Comparison of ENCODE assay signal across 1 cellular context in the genomic region with DNA sequence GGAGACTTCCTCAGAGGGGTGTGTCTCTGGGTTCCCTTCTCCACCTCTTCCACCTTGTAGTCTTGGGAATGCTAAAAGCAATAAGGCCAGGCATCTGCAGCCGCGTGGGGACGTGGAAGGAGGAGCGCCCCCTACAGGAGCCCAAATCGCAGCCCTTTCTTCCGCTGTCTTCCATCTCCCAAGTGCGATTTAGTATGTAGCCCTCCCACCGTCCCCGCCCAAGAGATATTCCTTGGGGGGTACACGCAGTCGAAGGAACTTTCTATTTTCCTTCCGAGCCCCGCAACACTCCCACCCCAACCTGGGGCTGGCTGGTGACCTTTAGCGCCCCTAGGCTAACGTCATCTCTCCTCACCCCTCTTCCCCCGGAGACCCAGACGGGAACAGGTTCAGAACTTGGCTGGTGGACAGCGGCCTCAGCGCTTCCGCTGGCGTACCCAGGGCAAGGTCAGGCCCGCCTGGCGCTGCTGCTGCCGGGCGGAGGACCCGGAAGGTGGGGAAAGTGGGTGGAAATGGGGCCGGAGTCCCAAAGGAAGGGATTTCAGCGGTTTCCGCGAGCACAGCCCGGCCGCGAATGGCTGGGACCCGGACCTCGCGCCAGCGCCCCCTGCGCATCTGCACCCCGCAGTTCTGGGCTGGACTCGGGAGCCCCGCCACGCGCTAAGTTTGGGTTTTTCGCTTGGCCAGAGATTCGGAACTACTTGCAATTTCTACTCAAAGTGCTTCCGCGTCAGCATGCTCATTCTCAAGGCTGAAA.
TF ChIP-seq lines count a peak whose summit lies in the region.

No MANE protein-coding gene starts in this region.

TF ChIP-seq in HepG2, 621 proteins besides CTCF, POLR2A, EP300 and RAD21 (continued from another document and continues in another):
- TF ChIP-seq, protein P1, sequence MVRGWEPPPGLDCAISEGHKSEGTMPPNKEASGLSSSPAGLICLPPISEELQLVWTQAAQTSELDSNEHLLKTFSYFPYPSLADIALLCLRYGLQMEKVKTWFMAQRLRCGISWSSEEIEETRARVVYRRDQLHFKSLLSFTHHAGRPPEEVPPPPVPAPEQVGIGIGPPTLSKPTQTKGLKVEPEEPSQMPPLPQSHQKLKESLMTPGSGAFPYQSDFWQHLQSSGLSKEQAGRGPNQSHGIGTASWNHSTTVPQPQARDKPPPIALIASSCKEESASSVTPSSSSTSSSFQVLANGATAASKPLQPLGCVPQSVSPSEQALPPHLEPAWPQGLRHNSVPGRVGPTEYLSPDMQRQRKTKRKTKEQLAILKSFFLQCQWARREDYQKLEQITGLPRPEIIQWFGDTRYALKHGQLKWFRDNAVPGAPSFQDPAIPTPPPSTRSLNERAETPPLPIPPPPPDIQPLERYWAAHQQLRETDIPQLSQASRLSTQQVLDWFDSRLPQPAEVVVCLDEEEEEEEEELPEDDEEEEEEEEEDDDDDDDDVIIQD (CRISPR knock-in tag; IDR thresholded peaks at IDR 0.05; ENCODE audit: low read depth): no peak
- TF ChIP-seq ZNF263 (CRISPR knock-in tag; IDR thresholded peaks at IDR 0.05) (peak; percentile 43; the same call in 1 of the 2 replicates), TSC22D2 (CRISPR knock-in tag; IDR thresholded peaks at IDR 0.05; ENCODE audit: borderline replicate concordance) (peak; percentile 99), SIN3B (IDR thresholded peaks at IDR 0.05; ENCODE audit: low read length) (no peak), SALL1 (CRISPR knock-in tag; IDR thresholded peaks at IDR 0.05) (peak; percentile 95), TBP (CRISPR knock-in tag; IDR thresholded peaks at IDR 0.05) (no peak), LCORL (IDR thresholded peaks at IDR 0.05) (no peak), LCORL (CRISPR knock-in tag; IDR thresholded peaks at IDR 0.05) (0 out of 2 replicates have a peak, but pooled peaks have one; percentile 46), MTF2 (CRISPR knock-in tag; IDR thresholded peaks at IDR 0.05; ENCODE audit: borderline replicate concordance) (peak; percentile 52; the same call in 1 of the 2 replicates), JUNB (CRISPR knock-in tag; IDR thresholded peaks at IDR 0.05; ENCODE audit: borderline replicate concordance) (peak; percentile 62; the same call in 1 of the 2 replicates), BORCS8-MEF2B (CRISPR knock-in tag; IDR thresholded peaks at IDR 0.05) (peak; percentile 92), ZNF468 (CRISPR knock-in tag; IDR thresholded peaks at IDR 0.05) (peak; percentile 80; the same call in 1 of the 2 replicates), ZKSCAN5 (CRISPR knock-in tag; IDR thresholded peaks at IDR 0.05) (no peak)
- TF ChIP-seq, protein P2, sequence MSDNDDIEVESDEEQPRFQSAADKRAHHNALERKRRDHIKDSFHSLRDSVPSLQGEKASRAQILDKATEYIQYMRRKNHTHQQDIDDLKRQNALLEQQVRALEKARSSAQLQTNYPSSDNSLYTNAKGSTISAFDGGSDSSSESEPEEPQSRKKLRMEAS (IDR thresholded peaks at IDR 0.05): no peak
- TF ChIP-seq, protein P3, sequence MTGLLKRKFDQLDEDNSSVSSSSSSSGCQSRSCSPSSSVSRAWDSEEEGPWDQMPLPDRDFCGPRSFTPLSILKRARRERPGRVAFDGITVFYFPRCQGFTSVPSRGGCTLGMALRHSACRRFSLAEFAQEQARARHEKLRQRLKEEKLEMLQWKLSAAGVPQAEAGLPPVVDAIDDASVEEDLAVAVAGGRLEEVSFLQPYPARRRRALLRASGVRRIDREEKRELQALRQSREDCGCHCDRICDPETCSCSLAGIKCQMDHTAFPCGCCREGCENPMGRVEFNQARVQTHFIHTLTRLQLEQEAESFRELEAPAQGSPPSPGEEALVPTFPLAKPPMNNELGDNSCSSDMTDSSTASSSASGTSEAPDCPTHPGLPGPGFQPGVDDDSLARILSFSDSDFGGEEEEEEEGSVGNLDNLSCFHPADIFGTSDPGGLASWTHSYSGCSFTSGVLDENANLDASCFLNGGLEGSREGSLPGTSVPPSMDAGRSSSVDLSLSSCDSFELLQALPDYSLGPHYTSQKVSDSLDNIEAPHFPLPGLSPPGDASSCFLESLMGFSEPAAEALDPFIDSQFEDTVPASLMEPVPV (CRISPR knock-in tag; IDR thresholded peaks at IDR 0.05): peak; percentile 52; the same call in 1 of the 2 replicates
- TF ChIP-seq, protein P4, sequence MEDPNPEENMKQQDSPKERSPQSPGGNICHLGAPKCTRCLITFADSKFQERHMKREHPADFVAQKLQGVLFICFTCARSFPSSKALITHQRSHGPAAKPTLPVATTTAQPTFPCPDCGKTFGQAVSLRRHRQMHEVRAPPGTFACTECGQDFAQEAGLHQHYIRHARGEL (CRISPR knock-in tag; IDR thresholded peaks at IDR 0.05): no peak
- TF ChIP-seq, protein P5, sequence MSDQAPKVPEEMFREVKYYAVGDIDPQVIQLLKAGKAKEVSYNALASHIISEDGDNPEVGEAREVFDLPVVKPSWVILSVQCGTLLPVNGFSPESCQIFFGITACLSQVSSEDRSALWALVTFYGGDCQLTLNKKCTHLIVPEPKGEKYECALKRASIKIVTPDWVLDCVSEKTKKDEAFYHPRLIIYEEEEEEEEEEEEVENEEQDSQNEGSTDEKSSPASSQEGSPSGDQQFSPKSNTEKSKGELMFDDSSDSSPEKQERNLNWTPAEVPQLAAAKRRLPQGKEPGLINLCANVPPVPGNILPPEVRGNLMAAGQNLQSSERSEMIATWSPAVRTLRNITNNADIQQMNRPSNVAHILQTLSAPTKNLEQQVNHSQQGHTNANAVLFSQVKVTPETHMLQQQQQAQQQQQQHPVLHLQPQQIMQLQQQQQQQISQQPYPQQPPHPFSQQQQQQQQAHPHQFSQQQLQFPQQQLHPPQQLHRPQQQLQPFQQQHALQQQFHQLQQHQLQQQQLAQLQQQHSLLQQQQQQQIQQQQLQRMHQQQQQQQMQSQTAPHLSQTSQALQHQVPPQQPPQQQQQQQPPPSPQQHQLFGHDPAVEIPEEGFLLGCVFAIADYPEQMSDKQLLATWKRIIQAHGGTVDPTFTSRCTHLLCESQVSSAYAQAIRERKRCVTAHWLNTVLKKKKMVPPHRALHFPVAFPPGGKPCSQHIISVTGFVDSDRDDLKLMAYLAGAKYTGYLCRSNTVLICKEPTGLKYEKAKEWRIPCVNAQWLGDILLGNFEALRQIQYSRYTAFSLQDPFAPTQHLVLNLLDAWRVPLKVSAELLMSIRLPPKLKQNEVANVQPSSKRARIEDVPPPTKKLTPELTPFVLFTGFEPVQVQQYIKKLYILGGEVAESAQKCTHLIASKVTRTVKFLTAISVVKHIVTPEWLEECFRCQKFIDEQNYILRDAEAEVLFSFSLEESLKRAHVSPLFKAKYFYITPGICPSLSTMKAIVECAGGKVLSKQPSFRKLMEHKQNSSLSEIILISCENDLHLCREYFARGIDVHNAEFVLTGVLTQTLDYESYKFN (CRISPR knock-in tag; conservative IDR thresholded peaks at IDR 0.05): no peak
- TF ChIP-seq, protein P6, sequence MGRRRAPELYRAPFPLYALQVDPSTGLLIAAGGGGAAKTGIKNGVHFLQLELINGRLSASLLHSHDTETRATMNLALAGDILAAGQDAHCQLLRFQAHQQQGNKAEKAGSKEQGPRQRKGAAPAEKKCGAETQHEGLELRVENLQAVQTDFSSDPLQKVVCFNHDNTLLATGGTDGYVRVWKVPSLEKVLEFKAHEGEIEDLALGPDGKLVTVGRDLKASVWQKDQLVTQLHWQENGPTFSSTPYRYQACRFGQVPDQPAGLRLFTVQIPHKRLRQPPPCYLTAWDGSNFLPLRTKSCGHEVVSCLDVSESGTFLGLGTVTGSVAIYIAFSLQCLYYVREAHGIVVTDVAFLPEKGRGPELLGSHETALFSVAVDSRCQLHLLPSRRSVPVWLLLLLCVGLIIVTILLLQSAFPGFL (CRISPR knock-in tag; IDR thresholded peaks at IDR 0.05): no peak
- TF ChIP-seq, protein P7, sequence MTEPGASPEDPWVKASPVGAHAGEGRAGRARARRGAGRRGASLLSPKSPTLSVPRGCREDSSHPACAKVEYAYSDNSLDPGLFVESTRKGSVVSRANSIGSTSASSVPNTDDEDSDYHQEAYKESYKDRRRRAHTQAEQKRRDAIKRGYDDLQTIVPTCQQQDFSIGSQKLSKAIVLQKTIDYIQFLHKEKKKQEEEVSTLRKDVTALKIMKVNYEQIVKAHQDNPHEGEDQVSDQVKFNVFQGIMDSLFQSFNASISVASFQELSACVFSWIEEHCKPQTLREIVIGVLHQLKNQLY (CRISPR knock-in tag; IDR thresholded peaks at IDR 0.05): no peak
- TF ChIP-seq, protein P8, sequence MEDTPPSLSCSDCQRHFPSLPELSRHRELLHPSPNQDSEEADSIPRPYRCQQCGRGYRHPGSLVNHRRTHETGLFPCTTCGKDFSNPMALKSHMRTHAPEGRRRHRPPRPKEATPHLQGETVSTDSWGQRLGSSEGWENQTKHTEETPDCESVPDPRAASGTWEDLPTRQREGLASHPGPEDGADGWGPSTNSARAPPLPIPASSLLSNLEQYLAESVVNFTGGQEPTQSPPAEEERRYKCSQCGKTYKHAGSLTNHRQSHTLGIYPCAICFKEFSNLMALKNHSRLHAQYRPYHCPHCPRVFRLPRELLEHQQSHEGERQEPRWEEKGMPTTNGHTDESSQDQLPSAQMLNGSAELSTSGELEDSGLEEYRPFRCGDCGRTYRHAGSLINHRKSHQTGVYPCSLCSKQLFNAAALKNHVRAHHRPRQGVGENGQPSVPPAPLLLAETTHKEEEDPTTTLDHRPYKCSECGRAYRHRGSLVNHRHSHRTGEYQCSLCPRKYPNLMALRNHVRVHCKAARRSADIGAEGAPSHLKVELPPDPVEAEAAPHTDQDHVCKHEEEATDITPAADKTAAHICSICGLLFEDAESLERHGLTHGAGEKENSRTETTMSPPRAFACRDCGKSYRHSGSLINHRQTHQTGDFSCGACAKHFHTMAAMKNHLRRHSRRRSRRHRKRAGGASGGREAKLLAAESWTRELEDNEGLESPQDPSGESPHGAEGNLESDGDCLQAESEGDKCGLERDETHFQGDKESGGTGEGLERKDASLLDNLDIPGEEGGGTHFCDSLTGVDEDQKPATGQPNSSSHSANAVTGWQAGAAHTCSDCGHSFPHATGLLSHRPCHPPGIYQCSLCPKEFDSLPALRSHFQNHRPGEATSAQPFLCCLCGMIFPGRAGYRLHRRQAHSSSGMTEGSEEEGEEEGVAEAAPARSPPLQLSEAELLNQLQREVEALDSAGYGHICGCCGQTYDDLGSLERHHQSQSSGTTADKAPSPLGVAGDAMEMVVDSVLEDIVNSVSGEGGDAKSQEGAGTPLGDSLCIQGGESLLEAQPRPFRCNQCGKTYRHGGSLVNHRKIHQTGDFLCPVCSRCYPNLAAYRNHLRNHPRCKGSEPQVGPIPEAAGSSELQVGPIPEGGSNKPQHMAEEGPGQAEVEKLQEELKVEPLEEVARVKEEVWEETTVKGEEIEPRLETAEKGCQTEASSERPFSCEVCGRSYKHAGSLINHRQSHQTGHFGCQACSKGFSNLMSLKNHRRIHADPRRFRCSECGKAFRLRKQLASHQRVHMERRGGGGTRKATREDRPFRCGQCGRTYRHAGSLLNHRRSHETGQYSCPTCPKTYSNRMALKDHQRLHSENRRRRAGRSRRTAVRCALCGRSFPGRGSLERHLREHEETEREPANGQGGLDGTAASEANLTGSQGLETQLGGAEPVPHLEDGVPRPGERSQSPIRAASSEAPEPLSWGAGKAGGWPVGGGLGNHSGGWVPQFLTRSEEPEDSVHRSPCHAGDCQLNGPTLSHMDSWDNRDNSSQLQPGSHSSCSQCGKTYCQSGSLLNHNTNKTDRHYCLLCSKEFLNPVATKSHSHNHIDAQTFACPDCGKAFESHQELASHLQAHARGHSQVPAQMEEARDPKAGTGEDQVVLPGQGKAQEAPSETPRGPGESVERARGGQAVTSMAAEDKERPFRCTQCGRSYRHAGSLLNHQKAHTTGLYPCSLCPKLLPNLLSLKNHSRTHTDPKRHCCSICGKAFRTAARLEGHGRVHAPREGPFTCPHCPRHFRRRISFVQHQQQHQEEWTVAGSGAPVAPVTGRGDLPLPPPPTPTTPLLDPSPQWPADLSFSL (CRISPR knock-in tag; IDR thresholded peaks at IDR 0.05): no peak
- TF ChIP-seq, protein P9, sequence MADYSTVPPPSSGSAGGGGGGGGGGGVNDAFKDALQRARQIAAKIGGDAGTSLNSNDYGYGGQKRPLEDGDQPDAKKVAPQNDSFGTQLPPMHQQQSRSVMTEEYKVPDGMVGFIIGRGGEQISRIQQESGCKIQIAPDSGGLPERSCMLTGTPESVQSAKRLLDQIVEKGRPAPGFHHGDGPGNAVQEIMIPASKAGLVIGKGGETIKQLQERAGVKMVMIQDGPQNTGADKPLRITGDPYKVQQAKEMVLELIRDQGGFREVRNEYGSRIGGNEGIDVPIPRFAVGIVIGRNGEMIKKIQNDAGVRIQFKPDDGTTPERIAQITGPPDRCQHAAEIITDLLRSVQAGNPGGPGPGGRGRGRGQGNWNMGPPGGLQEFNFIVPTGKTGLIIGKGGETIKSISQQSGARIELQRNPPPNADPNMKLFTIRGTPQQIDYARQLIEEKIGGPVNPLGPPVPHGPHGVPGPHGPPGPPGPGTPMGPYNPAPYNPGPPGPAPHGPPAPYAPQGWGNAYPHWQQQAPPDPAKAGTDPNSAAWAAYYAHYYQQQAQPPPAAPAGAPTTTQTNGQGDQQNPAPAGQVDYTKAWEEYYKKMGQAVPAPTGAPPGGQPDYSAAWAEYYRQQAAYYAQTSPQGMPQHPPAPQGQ (CRISPR knock-in tag; IDR thresholded peaks at IDR 0.05; ENCODE audit: borderline replicate concordance): no peak
- TF ChIP-seq, protein P10, sequence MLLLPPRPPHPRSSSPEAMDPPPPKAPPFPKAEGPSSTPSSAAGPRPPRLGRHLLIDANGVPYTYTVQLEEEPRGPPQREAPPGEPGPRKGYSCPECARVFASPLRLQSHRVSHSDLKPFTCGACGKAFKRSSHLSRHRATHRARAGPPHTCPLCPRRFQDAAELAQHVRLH (CRISPR knock-in tag; IDR thresholded peaks at IDR 0.05; ENCODE audit: borderline replicate concordance, low read depth): 0 out of 2 replicates have a peak, but pooled peaks have one; percentile 69
- TF ChIP-seq, protein P11, sequence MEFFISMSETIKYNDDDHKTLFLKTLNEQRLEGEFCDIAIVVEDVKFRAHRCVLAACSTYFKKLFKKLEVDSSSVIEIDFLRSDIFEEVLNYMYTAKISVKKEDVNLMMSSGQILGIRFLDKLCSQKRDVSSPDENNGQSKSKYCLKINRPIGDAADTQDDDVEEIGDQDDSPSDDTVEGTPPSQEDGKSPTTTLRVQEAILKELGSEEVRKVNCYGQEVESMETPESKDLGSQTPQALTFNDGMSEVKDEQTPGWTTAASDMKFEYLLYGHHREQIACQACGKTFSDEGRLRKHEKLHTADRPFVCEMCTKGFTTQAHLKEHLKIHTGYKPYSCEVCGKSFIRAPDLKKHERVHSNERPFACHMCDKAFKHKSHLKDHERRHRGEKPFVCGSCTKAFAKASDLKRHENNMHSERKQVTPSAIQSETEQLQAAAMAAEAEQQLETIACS (CRISPR knock-in tag; IDR thresholded peaks at IDR 0.05): 0 out of 2 replicates have a peak, but pooled peaks have one; percentile 35
